Comparison of ENCODE assay signal across 34 cellular contexts in the genomic region with DNA sequence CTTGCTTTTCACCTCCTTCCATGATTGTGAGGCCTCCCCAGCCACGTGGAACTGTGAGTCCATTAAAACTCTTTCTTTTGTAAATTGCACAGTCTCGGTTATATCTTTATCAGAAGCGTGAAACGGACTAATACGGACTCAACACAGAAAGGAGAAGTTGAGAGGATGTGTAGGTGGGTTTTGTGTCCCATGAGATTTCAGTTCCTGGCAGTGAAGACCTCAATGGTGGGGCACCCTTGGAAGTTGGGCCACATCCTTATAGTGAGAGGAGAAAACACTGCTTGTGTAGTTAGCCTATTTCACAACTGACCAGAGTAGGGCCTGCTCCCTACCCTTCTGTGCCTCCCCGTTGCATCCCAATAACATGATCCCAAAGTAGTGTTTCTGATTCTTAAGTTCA.
"Had no signal": no experiment of that assay in that cellular context is flagged by ENCODE, and none has a peak within 500 bp of the region (broad histone marks: within the 10 kb centered on the region; RNA-seq: fewer than 3 reads in every experiment).

No MANE protein-coding gene starts in this region.

- H3K4me3 ChIP-seq: Peyer's patch, SJSA1 had no signal

- DNase-seq: activated CD4-positive, alpha-beta memory T cell treated with anti-CD3 and anti-CD28 coated beads for 36 hours; activated CD4-positive, alpha-beta T cell treated with anti-CD3 and anti-CD28 coated beads for 4 hours; activated CD4-positive, alpha-beta T cell treated with anti-CD3 and anti-CD28 coated beads, Interleukin-2, amount 50 U/mL, for 1 hour; activated CD4-positive, CD25-positive, alpha-beta regulatory T cell treated with anti-CD3 and anti-CD28 coated beads, Interleukin-2, amount 50 U/mL, for 72 hours; activated CD8-positive, alpha-beta memory T cell treated with anti-CD3 and anti-CD28 coated beads, Interleukin-2, amount 50 U/mL, for 4 hours; activated gamma-delta T cell treated with Interleukin-2 at 50 U/mL for 16 hours; activated naive CD4-positive, alpha-beta T cell treated with anti-CD3 and anti-CD28 coated beads for 36 hours; activated naive CD8-positive, alpha-beta T cell treated with anti-CD3 and anti-CD28 coated beads, Interleukin-2, amount 50 U/mL, for 24 hours; activated T-cell treated with anti-CD3 and anti-CD28 coated beads for 4 hours; activated T-cell treated with anti-CD3 and anti-CD28 coated beads, Interleukin-2, amount 50 U/mL, for 4 hours; anterior cingulate cortex; central memory CD4-positive, alpha-beta T cell; MM.1S; MV-4-11; NCI-H1092 treated with DMSO at 0.1 percent for 48 hours; NCI-H187 treated with DMSO at 0.1 percent for 48 hours; NCI-H2081; NCI-H2171 treated with DMSO at 0.1 percent for 48 hours; NCI-H2227 treated with DMSO at 0.1 percent for 48 hours; NCI-H446 treated with DMSO at 0.1 percent for 48 hours; NCI-H524; PC-3; Peyer's patch; RPMI8226; SHP77 treated with DMSO at 0.1 percent for 48 hours; SK-N-SH had no signal

- H3K9me3 ChIP-seq: Peyer's patch, SJSA1, SK-N-SH had no signal

- H3K36me3 Mint-ChIP-seq: activated CD4-positive, alpha-beta memory T cell treated with anti-CD3 and anti-CD28 coated beads for 36 hours; activated naive CD8-positive, alpha-beta T cell; brain; WTC11 had no signal

- H3K4me2 ChIP-seq: KMS-11, SK-N-SH had no signal

- H3K27ac ChIP-seq: KMS-11, Peyer's patch, SJSA1 had no signal

- H3K27me3 ChIP-seq: Peyer's patch, SJSA1 had no signal

- H3K36me3 ChIP-seq: Peyer's patch, SJSA1 had no signal

- H3K27ac Mint-ChIP-seq: activated CD4-positive, alpha-beta memory T cell treated with anti-CD3 and anti-CD28 coated beads for 36 hours; activated naive CD4-positive, alpha-beta T cell treated with anti-CD3 and anti-CD28 coated beads for 36 hours; activated naive CD8-positive, alpha-beta T cell; activated naive CD8-positive, alpha-beta T cell treated with anti-CD3 and anti-CD28 coated beads, Interleukin-2, amount 50 U/mL, for 24 hours; activated T-helper 1 cell treated with anti-CD3 and anti-CD28 coated beads, Interleukin-12 subunit alpha, Interleukin-12 subunit beta, Interleukin-2, Interleukin-4 antibody, amounts not matched to agents 30 ng/mL and 10 ng/mL and 1 ng/mL, durations not matched to agents 14 hours and 24 hours and 36 hours; T-helper 1 cell treated with Interleukin-12 subunit alpha and Interleukin-12 subunit beta and Interleukin-4 antibody, amounts not matched to agents 30 μg/mL and 1 μg/mL, for 36 hours; T-helper 2 cell treated with Interferon-gamma antibody and Interleukin-4, amounts not matched to agents 5 μg/mL and 100 μg/mL, for 36 hours; WTC11 had no signal

- H3K9ac ChIP-seq: KMS-11, SK-N-SH had no signal

- ATAC-seq: activated naive CD8-positive, alpha-beta T cell treated with anti-CD3 and anti-CD28 coated beads, Interleukin-2, amount 50 U/mL, for 24 hours; activated T-cell treated with anti-CD3 and anti-CD28 coated beads, Interleukin-2, amount 50 U/mL, for 4 hours; PC-3; WTC11 had no signal

- H3K4me1 Mint-ChIP-seq: activated naive CD8-positive, alpha-beta T cell treated with anti-CD3 and anti-CD28 coated beads, Interleukin-2, amount 50 U/mL, for 24 hours had no signal

- H3K4me3 Mint-ChIP-seq: activated CD4-positive, alpha-beta memory T cell treated with anti-CD3 and anti-CD28 coated beads for 36 hours; activated naive CD4-positive, alpha-beta T cell treated with anti-CD3 and anti-CD28 coated beads for 36 hours; activated naive CD8-positive, alpha-beta T cell; activated naive CD8-positive, alpha-beta T cell treated with anti-CD3 and anti-CD28 coated beads, Interleukin-2, amount 50 U/mL, for 24 hours; activated T-cell treated with anti-CD3 and anti-CD28 coated beads, Interleukin-2, amount 50 U/mL, for 4 hours; activated T-helper 1 cell treated with anti-CD3 and anti-CD28 coated beads, Interleukin-12 subunit alpha, Interleukin-12 subunit beta, Interleukin-2, Interleukin-4 antibody, amounts not matched to agents 30 ng/mL and 10 ng/mL and 1 ng/mL, durations not matched to agents 14 hours and 24 hours and 36 hours; brain; T-helper 1 cell treated with Interleukin-12 subunit alpha and Interleukin-12 subunit beta and Interleukin-4 antibody, amounts not matched to agents 30 μg/mL and 1 μg/mL, for 36 hours; T-helper 2 cell treated with Interferon-gamma antibody and Interleukin-4, amounts not matched to agents 5 μg/mL and 100 μg/mL, for 36 hours; WTC11 had no signal

- H3K9me3 Mint-ChIP-seq: activated CD4-positive, alpha-beta memory T cell treated with anti-CD3 and anti-CD28 coated beads for 36 hours; activated naive CD4-positive, alpha-beta T cell treated with anti-CD3 and anti-CD28 coated beads for 36 hours; activated naive CD8-positive, alpha-beta T cell treated with anti-CD3 and anti-CD28 coated beads, Interleukin-2, amount 50 U/mL, for 24 hours; activated T-cell treated with anti-CD3 and anti-CD28 coated beads, Interleukin-2, amount 50 U/mL, for 4 hours; activated T-helper 1 cell treated with anti-CD3 and anti-CD28 coated beads, Interleukin-12 subunit alpha, Interleukin-12 subunit beta, Interleukin-2, Interleukin-4 antibody, amounts not matched to agents 30 ng/mL and 10 ng/mL and 1 ng/mL, durations not matched to agents 14 hours and 24 hours and 36 hours; brain; T-helper 1 cell treated with Interleukin-12 subunit alpha and Interleukin-12 subunit beta and Interleukin-4 antibody, amounts not matched to agents 30 μg/mL and 1 μg/mL, for 36 hours; T-helper 2 cell treated with Interferon-gamma antibody and Interleukin-4, amounts not matched to agents 5 μg/mL and 100 μg/mL, for 36 hours; WTC11 had no signal
